12 cellular contexts compared by ENCODE assay signal in genomic region chr1:28578696-28579218, GRCh38. TPM values are rescaled to one million over a fixed set of nuclear protein-coding genes. Genes with fewer than 3 reads are reported as not detected.
DNase-seq lines count a peak whose midpoint lies in the region; ATAC-seq and TF ChIP-seq lines count a peak whose summit lies in the region.
"Had no signal": no experiment of that assay in that cellular context is flagged by ENCODE, and none has a peak within 500 bp of the region (broad histone marks: within the 10 kb centered on the region; RNA-seq: fewer than 3 reads in every experiment).

No MANE protein-coding gene starts in this region.

- no peak for TF ChIP-seq CTCF in nephron (IDR thresholded peaks at IDR 0.05; ENCODE audit: unreplicated experiment in 3 of 3)
- TF ChIP-seq CTCF in glutamatergic neuron (IDR thresholded peaks at IDR 0.05; ENCODE audit: partially characterized antibody, unreplicated experiment): no peak

- peak overlapping the region; percentile 89 for H3K4me3 Mint-ChIP-seq in activated CD4-positive, alpha-beta T cell treated with anti-CD3 and anti-CD28 coated beads for 36 hours
- H3K4me3 Mint-ChIP-seq in IgD-negative memory B cell (peak overlapping the region in 1 of 4 donors; percentile 100), nephron (peak overlapping the region in 2 of 3 experiments; percentile 34 to 62), glutamatergic neuron (ENCODE audit: unreplicated experiment) (no peak overlapping the region)
- peak overlapping the region; percentile 100 for H3K4me3 Mint-ChIP-seq in activated naive CD8-positive, alpha-beta T cell treated with anti-CD3 and anti-CD28 coated beads for 36 hours

- no peak for DNase-seq in activated CD4-positive, alpha-beta T cell treated with anti-CD3 and anti-CD28 coated beads for 36 hours
- DNase-seq in activated CD4-positive, alpha-beta T cell treated with anti-CD3 and anti-CD28 coated beads for 48 hours: no peak
- DNase-seq in activated naive CD8-positive, alpha-beta T cell treated with anti-CD3 and anti-CD28 coated beads for 36 hours: no peak
- DNase-seq in glutamatergic neuron (no peak), NCI-H2227 treated with DMSO at 0.1 percent for 48 hours (lab: John Stamatoyannopoulos, UW) (no peak)
- DNase-seq: activated CD4-positive, alpha-beta T cell treated with anti-CD3 and anti-CD28 coated beads, Interleukin-2, amount 50 U/mL, for 4 hours; esophagus squamous epithelium; small intestine had no signal

- POLR2A ChIA-PET in activated CD4-positive, alpha-beta T cell treated with anti-CD3 and anti-CD28 coated beads for 36 hours (lab: Charles Lee): interaction anchor here (0.5 to 6.7 kb wide), 12 partner anchors 7 to 594 kb away, joined by 3 to 86 read pairs (median 4); partner anchors contain the start of genes RCC1, RNU11, TAF12 and TRNAU1AP

- ATAC-seq in activated CD4-positive, alpha-beta T cell treated with anti-CD3 and anti-CD28 coated beads for 36 hours: no peak
- ATAC-seq in HG02759 (IDR thresholded peaks at IDR 0.05; ENCODE audit: unreplicated experiment): no peak
- ATAC-seq: Right ventricle myocardium inferior had no signal

- H3K27ac Mint-ChIP-seq in activated CD4-positive, alpha-beta T cell treated with anti-CD3 and anti-CD28 coated beads for 36 hours: peak overlapping the region; percentile 72
- peak overlapping the region in 2 of 3 donors; percentile 69 to 83 for H3K27ac Mint-ChIP-seq in IgD-negative memory B cell
- H3K27ac Mint-ChIP-seq in activated naive CD8-positive, alpha-beta T cell treated with anti-CD3 and anti-CD28 coated beads for 36 hours: peak overlapping the region; percentile 94
- H3K27ac Mint-ChIP-seq in nephron: peak overlapping the region in 1 of 3 experiments; percentile 30
- no peak overlapping the region for H3K27ac Mint-ChIP-seq in glutamatergic neuron (ENCODE audit: unreplicated experiment)

- H3K9me3 Mint-ChIP-seq in activated CD4-positive, alpha-beta T cell treated with anti-CD3 and anti-CD28 coated beads for 36 hours (ENCODE audit: low read depth): no peaks in the 10 kb centered on the region
- no peaks in the 10 kb centered on the region for H3K9me3 Mint-ChIP-seq in IgD-negative memory B cell
- no peaks in the 10 kb centered on the region for H3K9me3 Mint-ChIP-seq in activated naive CD8-positive, alpha-beta T cell treated with anti-CD3 and anti-CD28 coated beads for 36 hours
- H3K9me3 Mint-ChIP-seq in nephron: no peaks in the 10 kb centered on the region
- H3K9me3 Mint-ChIP-seq in glutamatergic neuron (ENCODE audit: unreplicated experiment): peaks cover 10% of the 10 kb centered on the region

- intact Hi-C loops in activated CD4-positive, alpha-beta T cell treated with anti-CD3 and anti-CD28 coated beads for 36 hours (cut with DNase I, micrococcal nuclease): no loop called here

- H3K27me3 Mint-ChIP-seq in activated CD4-positive, alpha-beta T cell treated with anti-CD3 and anti-CD28 coated beads for 36 hours: no peaks in the 10 kb centered on the region
- no peaks in the 10 kb centered on the region for H3K27me3 Mint-ChIP-seq in IgD-negative memory B cell
- H3K27me3 Mint-ChIP-seq in activated naive CD8-positive, alpha-beta T cell treated with anti-CD3 and anti-CD28 coated beads for 36 hours: no peaks in the 10 kb centered on the region
- H3K27me3 Mint-ChIP-seq in nephron (ENCODE audit: low read depth): peaks cover 5% of the 10 kb centered on the region
- H3K27me3 Mint-ChIP-seq in glutamatergic neuron (ENCODE audit: unreplicated experiment): peaks cover 2% of the 10 kb centered on the region

- peaks cover 33% of the 10 kb centered on the region for H3K4me1 Mint-ChIP-seq in activated CD4-positive, alpha-beta T cell treated with anti-CD3 and anti-CD28 coated beads for 36 hours
- H3K4me1 Mint-ChIP-seq in IgD-negative memory B cell: peaks cover 21 to 31% (median 30%) of the 10 kb centered on the region in 3 donors
- H3K4me1 Mint-ChIP-seq in activated naive CD8-positive, alpha-beta T cell treated with anti-CD3 and anti-CD28 coated beads for 36 hours: peaks cover 37% of the 10 kb centered on the region
- peaks cover 20% of the 10 kb centered on the region for H3K4me1 Mint-ChIP-seq in nephron
- peaks cover 13% of the 10 kb centered on the region for H3K4me1 Mint-ChIP-seq in glutamatergic neuron (ENCODE audit: low read depth, unreplicated experiment)

- H3K36me3 Mint-ChIP-seq in activated CD4-positive, alpha-beta T cell treated with anti-CD3 and anti-CD28 coated beads for 36 hours (ENCODE audit: low read depth): peaks cover 43% of the 10 kb centered on the region
- H3K36me3 Mint-ChIP-seq in IgD-negative memory B cell (no peaks in the 10 kb centered on the region), nephron (ENCODE audit: low read depth) (peaks cover 43% of the 10 kb centered on the region), glutamatergic neuron (ENCODE audit: unreplicated experiment) (no peaks in the 10 kb centered on the region)
- peaks cover 42% of the 10 kb centered on the region for H3K36me3 Mint-ChIP-seq in activated naive CD8-positive, alpha-beta T cell treated with anti-CD3 and anti-CD28 coated beads for 36 hours

- CTCF ChIA-PET in activated CD4-positive, alpha-beta T cell treated with anti-CD3 and anti-CD28 coated beads for 36 hours (lab: Charles Lee): interaction anchor here (0.9 to 1.5 kb wide), 5 partner anchors 11 to 330 kb away, joined by 3 to 5 read pairs (median 3); no protein-coding TSS in a partner anchor

RNA-seq across cellular contexts. Expression of gene RAB42, which starts 13.3 kb away (rescaled TPM):
- under 1 TPM in 1 of 2 experiments, not detected in 1; 0.09 TPM for total RNA-seq in activated CD4-positive, alpha-beta T cell treated with anti-CD3 and anti-CD28 coated beads for 36 hours
- polyA plus RNA-seq in IgD-negative memory B cell: not detected
- not detected for total RNA-seq in activated naive CD8-positive, alpha-beta T cell treated with anti-CD3 and anti-CD28 coated beads for 36 hours
- total RNA-seq in glutamatergic neuron (ENCODE audit: unreplicated experiment): 0.69 TPM

RNA-seq across cellular contexts. Expression of gene TRNAU1AP, which starts 25.9 kb away (rescaled TPM):
- total RNA-seq in activated CD4-positive, alpha-beta T cell treated with anti-CD3 and anti-CD28 coated beads for 36 hours: 10 to 100 TPM; 50.7 to 60.2 TPM
- polyA plus RNA-seq in IgD-negative memory B cell: 29.2 TPM
- 10 to 100 TPM; 42.6 to 43.2 TPM for total RNA-seq in activated naive CD8-positive, alpha-beta T cell treated with anti-CD3 and anti-CD28 coated beads for 36 hours
- 39.8 TPM for total RNA-seq in glutamatergic neuron (ENCODE audit: unreplicated experiment)
